8 cellular contexts compared by ENCODE assay signal in genomic region chr1:75615664-75616435, GRCh38. TPM values are rescaled to one million over a fixed set of nuclear protein-coding genes. Genes with fewer than 3 reads are reported as not detected.
A peak's percentile ranks its signal among the peaks of the same experiment; 100 is the strongest.
DNase-seq lines count a peak whose midpoint lies in the region; ATAC-seq and TF ChIP-seq lines count a peak whose summit lies in the region.

No MANE protein-coding gene starts in this region.

- peak overlapping the region; percentile 52 for H3K4me3 Mint-ChIP-seq in endodermal cell

- ATAC-seq in HG03175 (IDR thresholded peaks at IDR 0.05; ENCODE audit: unreplicated experiment): peak; percentile 53
- peak; percentile 26 to 86 for ATAC-seq in upper lobe of left lung (ENCODE audit: low FRiP score in 2 of 2)

- TF ChIP-seq EP300 in upper lobe of left lung (IDR thresholded peaks at IDR 0.05): no peak

- peak overlapping the region; percentile 72 for H3K4me3 ChIP-seq in WERI-Rb-1 (ENCODE audit: low read depth, low read length)
- peak overlapping the region; percentile 87 for H3K4me3 ChIP-seq in endodermal cell (ENCODE audit: low read length)
- peak overlapping the region; percentile 63 to 64 for H3K4me3 ChIP-seq in mesenchymal stem cell (ENCODE audit: insufficient read depth in 1 of 2, low read depth in 1 of 2, low read length in 2 of 2)
- peak overlapping the region; percentile 22 to 49 (median 44) for H3K4me3 ChIP-seq in upper lobe of left lung

- H3K4me1 ChIP-seq in endodermal cell (ENCODE audit: control insufficient read depth, insufficient read depth, low read length) (no peaks in the 10 kb centered on the region), mesenchymal stem cell (ENCODE audit: control insufficient read depth, insufficient read depth, low read depth, low read length) (peaks cover 21% of the 10 kb centered on the region), upper lobe of left lung (peaks cover 19 to 29% (median 20%) of the 10 kb centered on the region in 4 donors)

- H4K8ac ChIP-seq in mesenchymal stem cell (ENCODE audit: low read length): no peak overlapping the region

- no peaks in the 10 kb centered on the region for H3K79me1 ChIP-seq in mesenchymal stem cell (replicated peaks; ENCODE audit: low read length, poor library complexity, severe bottlenecking)

- H3K18ac ChIP-seq in mesenchymal stem cell (ENCODE audit: low read depth in 1 of 2, low read length in 2 of 2): peak overlapping the region in 1 of 2 experiments; percentile 34

- H2BK12ac ChIP-seq in mesenchymal stem cell (ENCODE audit: low read length in 2 of 2): no peak overlapping the region

- no peak overlapping the region for H3K27ac Mint-ChIP-seq in endodermal cell

- peaks cover 82% of the 10 kb centered on the region for H3K27me3 Mint-ChIP-seq in endodermal cell (ENCODE audit: insufficient read depth)

- no peak overlapping the region for H2AK5ac ChIP-seq in mesenchymal stem cell (ENCODE audit: low read length, severe bottlenecking)

- no peaks in the 10 kb centered on the region for H3K9me3 Mint-ChIP-seq in endodermal cell

- no peak overlapping the region for H2BK120ac ChIP-seq in mesenchymal stem cell (ENCODE audit: low read depth, low read length)

- no peaks in the 10 kb centered on the region for H3K36me3 Mint-ChIP-seq in endodermal cell (ENCODE audit: low read depth)

- WGBS in endodermal cell (ENCODE audit: insufficient coverage in 1 of 2, insufficient read length in 1 of 2), 2 experiments: 0% methylated on average over 3 to 71 of the region's 72 CpGs
- under 1% methylated on average over 37 of the region's 72 CpGs for WGBS in mesenchymal stem cell
- WGBS in upper lobe of left lung, 2 donors: 0 to 3% methylated on average over 7 to 55 of the region's 72 CpGs

- H4K91ac ChIP-seq in mesenchymal stem cell (ENCODE audit: low read length): no peak overlapping the region

- DNase-seq in NCI-H2081 (lab: John Stamatoyannopoulos, UW) (peak; percentile 3 to 13), NCI-H2081 treated with DMSO at 0.1 percent for 48 hours (lab: John Stamatoyannopoulos, UW) (no peak), WERI-Rb-1 (peak; percentile 74), endodermal cell (peak; percentile 78), mesenchymal stem cell (peak; percentile 43), upper lobe of left lung (peak in 1 of 2 donors; percentile 87), NOMO-1 (lab: John Stamatoyannopoulos, UW; ENCODE audit: unreplicated experiment in 2 of 2) (no peak)

- H2BK5ac ChIP-seq in mesenchymal stem cell (ENCODE audit: low read depth, low read length, poor library complexity, severe bottlenecking): no peak overlapping the region

- H3K9me3 ChIP-seq in WERI-Rb-1 (ENCODE audit: severe bottlenecking): no peaks in the 10 kb centered on the region
- no peaks in the 10 kb centered on the region for H3K9me3 ChIP-seq in endodermal cell (ENCODE audit: control insufficient read depth, low read length)
- no peaks in the 10 kb centered on the region for H3K9me3 ChIP-seq in mesenchymal stem cell (ENCODE audit: control insufficient read depth, low read length)
- H3K9me3 ChIP-seq in upper lobe of left lung: no peaks in the 10 kb centered on the region

- peak overlapping the region; percentile 75 for H3K4me2 ChIP-seq in mesenchymal stem cell (ENCODE audit: low read length, poor library complexity, severe bottlenecking)

- H3K4ac ChIP-seq in mesenchymal stem cell (ENCODE audit: low read depth in 1 of 2, low read length in 2 of 2): no peak overlapping the region

- no peak for TF ChIP-seq POLR2A in upper lobe of left lung (IDR thresholded peaks at IDR 0.05)

- no peak overlapping the region for H3K14ac ChIP-seq in mesenchymal stem cell (ENCODE audit: low read length in 2 of 2)

- no peak overlapping the region for H3K23ac ChIP-seq in mesenchymal stem cell (ENCODE audit: low read length in 2 of 2)

- H3K9ac ChIP-seq in endodermal cell (ENCODE audit: extremely low read depth, low read length, poor library complexity, severe bottlenecking) (no peak overlapping the region), mesenchymal stem cell (ENCODE audit: low read length) (no peak overlapping the region)

- H3K4me1 Mint-ChIP-seq in endodermal cell: peaks cover 8% of the 10 kb centered on the region

- no peaks in the 10 kb centered on the region for H3K36me3 ChIP-seq in WERI-Rb-1
- H3K36me3 ChIP-seq in endodermal cell (ENCODE audit: control insufficient read depth, insufficient read depth, low read length): no peaks in the 10 kb centered on the region
- H3K36me3 ChIP-seq in mesenchymal stem cell (ENCODE audit: control insufficient read depth in 1 of 2, insufficient read depth in 2 of 2, low read depth in 1 of 2, low read length in 2 of 2): no peaks in the 10 kb centered on the region
- H3K36me3 ChIP-seq in upper lobe of left lung: no peaks in the 10 kb centered on the region

- H2AFZ ChIP-seq in mesenchymal stem cell (ENCODE audit: low read depth, low read length): no peak overlapping the region

- no peak for TF ChIP-seq CTCF in WERI-Rb-1 (IDR thresholded peaks at IDR 0.05; ENCODE audit: low read depth, low read length)
- no peak for TF ChIP-seq CTCF in endodermal cell (conservative IDR thresholded peaks at IDR 0.05)
- TF ChIP-seq CTCF in upper lobe of left lung (IDR thresholded peaks at IDR 0.05): no peak

- H3K27me3 ChIP-seq in WERI-Rb-1 (ENCODE audit: insufficient read depth, low read depth, severe bottlenecking) (no peaks in the 10 kb centered on the region), endodermal cell (ENCODE audit: control insufficient read depth, insufficient read depth, low read length, poor library complexity, severe bottlenecking) (peaks cover 66% of the 10 kb centered on the region), mesenchymal stem cell (ENCODE audit: control insufficient read depth in 1 of 2, insufficient read depth in 1 of 2, low read length in 2 of 2) (peaks cover 42 to 54% of the 10 kb centered on the region in 2 experiments), upper lobe of left lung (peaks cover 0 to 30% (median 12%) of the 10 kb centered on the region in 4 donors)

- peak overlapping the region; percentile 75 for H3K27ac ChIP-seq in WERI-Rb-1
- H3K27ac ChIP-seq in endodermal cell (ENCODE audit: low read depth, low read length): peak overlapping the region; percentile 59
- H3K27ac ChIP-seq in mesenchymal stem cell (ENCODE audit: low read length, poor library complexity, severe bottlenecking): no peak overlapping the region
- no peak overlapping the region for H3K27ac ChIP-seq in upper lobe of left lung

- no peak overlapping the region for H2BK15ac ChIP-seq in mesenchymal stem cell (ENCODE audit: low read depth, poor library complexity, severe bottlenecking)

RNA-seq across cellular contexts. Expression of gene SLC44A5, which starts 4.9 kb away (rescaled TPM):
- 10 to 100 TPM in 1 of 2 donors, 1 to 10 TPM in 1; 4.6 to 10.0 TPM for total RNA-seq in endodermal cell
- 13.1 TPM for polyA plus RNA-seq in endodermal cell (2013, experiment 1 of 2)
- 11.3 TPM for polyA plus RNA-seq in endodermal cell (2013, experiment 2 of 2)
- polyA plus RNA-seq in mesenchymal stem cell (2013, experiment 1 of 2): 0.12 TPM
- 0.10 TPM for polyA plus RNA-seq in mesenchymal stem cell (2013, experiment 2 of 2)
- 1 to 10 TPM in 2 of 6 donors, under 1 TPM in 3, not detected in 1; 0.11 to 4.2 (median 0.40) TPM for total RNA-seq in upper lobe of left lung

Comparison
In these comparisons a context has a peak if more than half of its experiments do, and no peak if none do; other contexts are left out.
1. DNase-seq: peak in NCI-H2081 (2 of 2), WERI-Rb-1 (single experiment), endodermal cell (single experiment) and mesenchymal stem cell (single experiment); none in NCI-H2081 treated with DMSO at 0.1 percent for 48 hours (single experiment) and NOMO-1 (0 of 2).
2. H3K27ac ChIP-seq: peak in WERI-Rb-1 (single experiment) and endodermal cell (single experiment); none in mesenchymal stem cell (single experiment) and upper lobe of left lung (0 of 4).
3. Peak in every context shown above with its lines, with median percentiles within 50 percentile points of each other: H3K4me3 ChIP-seq.